13 cellular contexts compared by ENCODE assay signal in genomic region chr15:85587707-85588441, GRCh38.
DNase-seq lines count a peak whose midpoint lies in the region; ATAC-seq and TF ChIP-seq lines count a peak whose summit lies in the region.
"Had no signal": no experiment of that assay in that cellular context is flagged by ENCODE, and none has a peak within 500 bp of the region (broad histone marks: within the 10 kb centered on the region; RNA-seq: fewer than 3 reads in every experiment).

No MANE protein-coding gene starts in this region.

- no peak for TF ChIP-seq POLR2A in esophagus muscularis mucosa (IDR thresholded peaks at IDR 0.05; ENCODE audit: low read depth)

- TF ChIP-seq EP300 in esophagus muscularis mucosa (IDR thresholded peaks at IDR 0.05), result no peak

- POLR2A ChIA-PET in PC-9 (lab: Charles Lee; ENCODE audit: unreplicated experiment), result no interaction called here

- H3K9me3 ChIP-seq in PC-9 (ENCODE audit: insufficient read depth, low read depth) (no peaks in the 10 kb centered on the region), esophagus muscularis mucosa (no peaks in the 10 kb centered on the region), osteoblast (ENCODE audit: low read depth, low read length) (no peaks in the 10 kb centered on the region)
- H3K9me3 ChIP-seq: HAP-1, right lobe of liver had no signal

- peak; percentile 52 for DNase-seq in CD1c-positive myeloid dendritic cell (ENCODE audit: extremely low spot score)
- peak; percentile 4 to 86 for DNase-seq in PC-9
- DNase-seq in esophagus muscularis mucosa (ENCODE audit: extremely low spot score), result no peak
- DNase-seq in osteoblast (ENCODE audit: insufficient read length, low spot score, missing footprints), result no peak
- DNase-seq in head of caudate nucleus, result no peak
- no peak for DNase-seq in SHP77 treated with DMSO at 0.1 percent for 48 hours (lab: John Stamatoyannopoulos, UW)
- no peak for DNase-seq in cerebellar nuclear complex (lab: John Stamatoyannopoulos, UW)
- DNase-seq: activated B cell treated with CpG ODN at 0.5 μM for 24 hours, amniotic stem cell, right lobe of liver had no signal

- H2AFZ ChIP-seq in PC-9 (no peak overlapping the region), osteoblast (ENCODE audit: low read length) (no peak overlapping the region)

- 89% methylated on average over 10 of the region's 10 CpGs for WGBS in esophagus muscularis mucosa

- peaks cover 76% of the 10 kb centered on the region for H3K4me1 ChIP-seq in PC-9 (replicated peaks; ENCODE audit: insufficient read depth)
- H3K4me1 ChIP-seq in esophagus muscularis mucosa, result peaks cover 63 to 91% (median 84%) of the 10 kb centered on the region in 4 donors
- peaks cover 55% of the 10 kb centered on the region for H3K4me1 ChIP-seq in osteoblast (ENCODE audit: insufficient read depth, low read length)

- intact Hi-C loops in PC-9 (cut with micrococcal nuclease; ENCODE audit: unreplicated experiment) (loop anchor here (10.0 kb wide), 1 partner anchor 1003 kb away; no protein-coding TSS in a partner anchor), esophagus muscularis mucosa (cut with DNase I) (loop anchor here (10.0 kb wide), 1 partner anchor 103 kb away; no protein-coding TSS in a partner anchor), head of caudate nucleus (cut with DNase I) (no loop called here)

- BruUV-seq in PC-9 (replicated peaks; lab: Mats Ljungman, UMichigan), result no TSS peak

- H3K27ac ChIP-seq in PC-9 (peak overlapping the region; percentile 86), esophagus muscularis mucosa (replicated peaks in 1 of 4) (peak overlapping the region; percentile 52 to 83 (median 64)), osteoblast (ENCODE audit: low read depth, low read length) (peak overlapping the region; percentile 86)

- H3K4me2 ChIP-seq in PC-9 (peak overlapping the region; percentile 44), osteoblast (ENCODE audit: insufficient read depth, low read length) (peak overlapping the region; percentile 28)

- H4K20me1 ChIP-seq in PC-9 (ENCODE audit: insufficient read depth), result no peaks in the 10 kb centered on the region
- no peaks in the 10 kb centered on the region for H4K20me1 ChIP-seq in osteoblast (ENCODE audit: insufficient read depth, low read length)

- H3K9me2 ChIP-seq in PC-9 (ENCODE audit: insufficient read depth), result no peaks in the 10 kb centered on the region

- no peak for TF ChIP-seq CTCF in PC-9 (conservative IDR thresholded peaks at IDR 0.05)
- TF ChIP-seq CTCF in esophagus muscularis mucosa (IDR thresholded peaks at IDR 0.05), result no peak
- TF ChIP-seq CTCF in osteoblast (IDR thresholded peaks at IDR 0.05; ENCODE audit: extremely low read depth, low read depth, low read length), result no peak

- CTCF ChIA-PET in PC-9 (lab: Charles Lee), result interaction anchor here (1.1 kb wide), 1 partner anchor 99 kb away, joined by 3 read pairs; no protein-coding TSS in a partner anchor

- peaks cover 45% of the 10 kb centered on the region for H3F3A ChIP-seq in PC-9 (ENCODE audit: insufficient read depth, low read depth)

- no peak for ATAC-seq in GM18511 (IDR thresholded peaks at IDR 0.05; ENCODE audit: unreplicated experiment)
- ATAC-seq: stimulated activated effector memory CD8-positive, alpha-beta T cell treated with anti-CD3 and anti-CD28 coated beads, Interleukin-12 subunit alpha, Interleukin-12 subunit beta, amount 100 ng/mL, for 72 hours had no signal

- peaks cover 71% of the 10 kb centered on the region for H3K79me2 ChIP-seq in PC-9 (ENCODE audit: low read depth)
- H3K79me2 ChIP-seq in osteoblast (ENCODE audit: insufficient read depth, low read length), result peaks cover 40% of the 10 kb centered on the region

- no peak overlapping the region for H3K4me3 ChIP-seq in PC-9
- no peak overlapping the region for H3K4me3 ChIP-seq in esophagus muscularis mucosa
- H3K4me3 ChIP-seq in osteoblast (ENCODE audit: insufficient read depth, low read length), result no peak overlapping the region
- H3K4me3 ChIP-seq: HAP-1, right lobe of liver had no signal

- H3K27me3 ChIP-seq in PC-9 (ENCODE audit: insufficient read depth, low read depth) (no peaks in the 10 kb centered on the region), esophagus muscularis mucosa (no peaks in the 10 kb centered on the region), osteoblast (ENCODE audit: insufficient read depth, low read length) (no peaks in the 10 kb centered on the region)
- H3K27me3 ChIP-seq: right lobe of liver had no signal

- H3K36me3 ChIP-seq in PC-9 (ENCODE audit: low read depth) (0 out of 2 replicates have a peak, but pooled peaks cover 4% of the 10 kb centered on the region), esophagus muscularis mucosa (peaks cover 0 to 25% (median 9%) of the 10 kb centered on the region in 4 donors), osteoblast (ENCODE audit: insufficient read depth, low read length) (no peaks in the 10 kb centered on the region)
- H3K36me3 ChIP-seq: HAP-1 had no signal

Comparison
In these comparisons a context has a peak if more than half of its experiments do, and no peak if none do; other contexts are left out.
1. DNase-seq: peak in CD1c-positive myeloid dendritic cell (single experiment) and PC-9 (2 of 2); none in esophagus muscularis mucosa (single experiment), osteoblast (single experiment), head of caudate nucleus (0 of 42), SHP77 treated with DMSO at 0.1 percent for 48 hours (single experiment) and cerebellar nuclear complex (0 of 2).
2. Peak in every context shown above with its lines, with median percentiles within 50 percentile points of each other: H3K27ac ChIP-seq.